In the genomic region with DNA sequence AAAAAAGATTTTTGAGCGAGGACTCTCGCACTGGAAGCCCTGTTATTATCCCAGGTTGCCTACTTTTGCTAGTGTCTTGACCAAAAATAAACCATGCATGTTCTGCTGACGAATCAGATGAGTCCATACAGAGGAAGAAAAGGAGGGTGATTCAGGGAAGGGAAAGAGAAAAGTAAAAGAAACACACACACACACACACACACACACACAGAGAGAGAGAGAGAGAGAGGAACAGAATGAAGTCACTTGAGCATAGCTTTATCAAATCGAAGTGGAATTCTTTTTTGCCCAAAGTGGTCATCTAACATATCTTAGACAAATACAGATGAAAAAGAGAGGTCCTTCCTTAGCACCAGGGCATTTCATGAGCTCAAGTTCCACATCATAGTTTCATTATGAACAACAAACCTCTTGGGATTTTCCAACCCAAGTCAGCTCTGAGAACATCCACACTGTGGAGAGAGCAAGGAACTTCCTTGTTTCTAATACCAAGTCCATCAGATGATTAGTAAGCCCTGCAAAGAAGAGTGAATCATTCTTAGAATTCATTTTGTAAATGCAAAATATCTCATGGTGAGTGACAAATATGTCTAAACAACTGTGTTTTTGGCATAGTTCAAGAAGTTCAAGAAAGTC, we compare ENCODE assay signal across 9 cellular contexts. TPM values are rescaled to one million over a fixed set of nuclear protein-coding genes. Genes with fewer than 3 reads are reported as not detected.
DNase-seq lines count a peak whose midpoint lies in the region; ATAC-seq, FAIRE-seq and TF ChIP-seq lines count a peak whose summit lies in the region.
"Had no signal": no experiment of that assay in that cellular context is flagged by ENCODE, and none has a peak within 500 bp of the region (broad histone marks: within the 10 kb centered on the region; RNA-seq: fewer than 3 reads in every experiment).

No MANE protein-coding gene starts in this region.

- peak; percentile 84 for FAIRE-seq in GM12892 (lab: Jason Lieb, UNC)

- TF ChIP-seq POLR2A in GM12892 (IDR thresholded peaks at IDR 0.05; ENCODE audit: low read depth, low read length): no peak

- DNase-seq in GM12892 (ENCODE audit: insufficient read length) (no peak), HT1080 (ENCODE audit: low read depth) (peak; percentile 23), kidney tubule cell (ENCODE audit: low spot score) (peak; percentile 89), HPDE6-E6E7 (ENCODE audit: extremely low spot score) (no peak), occipital lobe (lab: John Stamatoyannopoulos, UW) (no peak), DMS114 treated with DMSO at 0.1 percent for 48 hours (lab: John Stamatoyannopoulos, UW; ENCODE audit: unreplicated experiment) (no peak)
- DNase-seq in activated CD4-positive, CD25-positive, alpha-beta regulatory T cell treated with anti-CD3 and anti-CD28 coated beads, Interleukin-2, amount 50 U/mL, for 72 hours: no peak
- DNase-seq: stomach had no signal

- ATAC-seq in GM21529 (IDR thresholded peaks at IDR 0.05; ENCODE audit: unreplicated experiment): peak; percentile 80

RNA-seq across cellular contexts. Expression of gene MMP12, which starts 7.7 kb away (rescaled TPM):
- not detected for polyA plus RNA-seq in GM12892 (2012; ENCODE audit: missing spikeins)
- total RNA-seq in HT1080 (2014; rRNA removed; shearing (Covaris generic)): not detected in 2 replicates
- polyA plus RNA-seq in HT1080 (2015; cell fraction: cytosol; rRNA removed): not detected in 2 replicates
- polyA plus RNA-seq in HT1080 (2015; cell fraction: nucleus; rRNA removed): 0.27 TPM in 1 of 2 replicates, not detected in the other
- not detected for total RNA-seq in occipital lobe
- total RNA-seq: stomach had no signal

RNA-seq across cellular contexts. Expression of gene MMP3, which starts 39.1 kb away (rescaled TPM):
- polyA plus RNA-seq in GM12892 (2012; ENCODE audit: missing spikeins): not detected
- 19.5 and 20.0 TPM in 2 replicates for total RNA-seq in HT1080 (2014; rRNA removed; shearing (Covaris generic))
- polyA plus RNA-seq in HT1080 (2015; cell fraction: cytosol; rRNA removed): 0.79 and 0.85 TPM in 2 replicates
- polyA plus RNA-seq in HT1080 (2015; cell fraction: nucleus; rRNA removed): 2.4 and 5.1 TPM in 2 replicates
- not detected for total RNA-seq in occipital lobe

Comparison
In these comparisons a context has a peak if more than half of its experiments do, and no peak if none do; other contexts are left out.
1. DNase-seq: peak in HT1080 (single experiment) and kidney tubule cell (single experiment); none in GM12892 (single experiment), HPDE6-E6E7 (single experiment), activated CD4-positive, CD25-positive, alpha-beta regulatory T cell treated with anti-CD3 and anti-CD28 coated beads, Interleukin-2, amount 50 U/mL, for 72 hours (single experiment), occipital lobe (single experiment) and DMS114 treated with DMSO at 0.1 percent for 48 hours (single experiment).
2. RNA of gene MMP3, which starts 39.1 kb away (total RNA-seq): 19.5 to 20.0 TPM in HT1080; not detected in occipital lobe (single experiment); every median in the first group is over 10 times any median in the second.